ENCODE assay signal across 9 cellular contexts in the genomic region with DNA sequence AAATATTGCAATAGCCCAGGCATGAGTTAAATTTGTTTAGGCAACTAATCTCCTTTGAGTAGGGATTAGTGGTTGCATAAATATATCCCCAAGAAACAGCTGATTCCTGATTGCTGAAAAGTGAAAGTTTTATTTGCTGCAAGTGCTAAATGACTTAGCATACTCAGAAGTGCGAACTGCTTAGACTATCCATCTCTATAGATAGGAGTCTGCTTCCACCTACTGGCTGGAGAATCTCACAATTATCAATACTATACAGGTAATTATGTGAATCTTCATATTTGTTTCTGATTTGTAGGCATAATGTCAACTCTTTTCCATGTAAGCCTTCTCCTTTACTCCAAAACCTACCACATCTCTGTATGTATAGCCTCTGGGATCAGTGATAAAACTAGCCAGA. TPM values are rescaled to one million over a fixed set of nuclear protein-coding genes. Genes with fewer than 3 reads are reported as not detected.
DNase-seq lines count a peak whose midpoint lies in the region; ATAC-seq and TF ChIP-seq lines count a peak whose summit lies in the region.
"Had no signal": no experiment of that assay in that cellular context is flagged by ENCODE, and none has a peak within 500 bp of the region (broad histone marks: within the 10 kb centered on the region; RNA-seq: fewer than 3 reads in every experiment).

No MANE protein-coding gene starts in this region.

- peak; percentile 6 for DNase-seq in DMS114 treated with DMSO at 0.1 percent for 48 hours (lab: John Stamatoyannopoulos, UW; ENCODE audit: unreplicated experiment)
- DNase-seq in NCI-H1694 (lab: John Stamatoyannopoulos, UW): peak; percentile 36
- peak; percentile 73 for DNase-seq in choroid plexus epithelial cell (ENCODE audit: low read depth)
- DNase-seq in medulla oblongata (ENCODE audit: extremely low spot score): peak; percentile 32
- no peak for DNase-seq in natural killer cell treated with Interleukin-12 subunit alpha and Interleukin-12 subunit beta and Interleukin-15 and Interleukin-18, amount 100 ng/mL, for 72 hours (ENCODE audit: low spot score)
- DNase-seq in activated CD4-positive, alpha-beta T cell treated with anti-CD3 and anti-CD28 coated beads for 4 hours: no peak
- no peak for DNase-seq in activated CD4-positive, alpha-beta T cell treated with anti-CD3 and anti-CD28 coated beads, Interleukin-2, amount 50 U/mL, for 48 hours
- DNase-seq: activated CD4-positive, alpha-beta T cell treated with anti-CD3 and anti-CD28 coated beads, Interleukin-2, amount 10 ng/mL, durations not matched to agents 24 days and 14 days had no signal

- H3K27me3 Mint-ChIP-seq in activated T-helper 17 cell treated with anti-CD3 and anti-CD28 coated beads, Interleukin-2, amount 50 U/mL, for 72 hours: no peaks in the 10 kb centered on the region
- H3K27me3 Mint-ChIP-seq in natural killer cell treated with Interleukin-12 subunit alpha and Interleukin-12 subunit beta and Interleukin-15 and Interleukin-18, amount 100 ng/mL, for 72 hours: no peaks in the 10 kb centered on the region
- H3K27me3 Mint-ChIP-seq: activated CD4-positive, alpha-beta T cell treated with anti-CD3 and anti-CD28 coated beads, Interleukin-2, amount 10 ng/mL, durations not matched to agents 24 days and 14 days had no signal

- TF ChIP-seq CTCF in choroid plexus epithelial cell (conservative IDR thresholded peaks at IDR 0.05; ENCODE audit: low read depth, low read length): peak; percentile 57

- H3K27ac Mint-ChIP-seq in activated T-helper 17 cell treated with anti-CD3 and anti-CD28 coated beads, Interleukin-2, amount 50 U/mL, for 72 hours: no peak overlapping the region
- H3K27ac Mint-ChIP-seq in natural killer cell treated with Interleukin-12 subunit alpha and Interleukin-12 subunit beta and Interleukin-15 and Interleukin-18, amount 100 ng/mL, for 72 hours: no peak overlapping the region
- H3K27ac Mint-ChIP-seq: activated CD4-positive, alpha-beta T cell treated with anti-CD3 and anti-CD28 coated beads, Interleukin-2, amount 10 ng/mL, durations not matched to agents 24 days and 14 days had no signal

- H3K9me3 Mint-ChIP-seq in activated T-helper 17 cell treated with anti-CD3 and anti-CD28 coated beads, Interleukin-2, amount 50 U/mL, for 72 hours: no peaks in the 10 kb centered on the region
- peaks cover 3% of the 10 kb centered on the region for H3K9me3 Mint-ChIP-seq in natural killer cell treated with Interleukin-12 subunit alpha and Interleukin-12 subunit beta and Interleukin-15 and Interleukin-18, amount 100 ng/mL, for 72 hours
- H3K9me3 Mint-ChIP-seq: activated CD4-positive, alpha-beta T cell treated with anti-CD3 and anti-CD28 coated beads, Interleukin-2, amount 10 ng/mL, durations not matched to agents 24 days and 14 days had no signal

- H3K4me3 Mint-ChIP-seq in activated T-helper 17 cell treated with anti-CD3 and anti-CD28 coated beads, Interleukin-2, amount 50 U/mL, for 72 hours: no peak overlapping the region
- H3K4me3 Mint-ChIP-seq in natural killer cell treated with Interleukin-12 subunit alpha and Interleukin-12 subunit beta and Interleukin-15 and Interleukin-18, amount 100 ng/mL, for 72 hours: no peak overlapping the region
- H3K4me3 Mint-ChIP-seq: activated CD4-positive, alpha-beta T cell treated with anti-CD3 and anti-CD28 coated beads, Interleukin-2, amount 10 ng/mL, durations not matched to agents 24 days and 14 days had no signal

- no peak overlapping the region for H3K4me3 ChIP-seq in choroid plexus epithelial cell (ENCODE audit: low read depth, low read length)

- H3K36me3 Mint-ChIP-seq in activated T-helper 17 cell treated with anti-CD3 and anti-CD28 coated beads, Interleukin-2, amount 50 U/mL, for 72 hours (ENCODE audit: low read depth): no peaks in the 10 kb centered on the region
- no peaks in the 10 kb centered on the region for H3K36me3 Mint-ChIP-seq in natural killer cell treated with Interleukin-12 subunit alpha and Interleukin-12 subunit beta and Interleukin-15 and Interleukin-18, amount 100 ng/mL, for 72 hours

- ATAC-seq in activated T-helper 17 cell treated with anti-CD3 and anti-CD28 coated beads, Interleukin-2, amount 50 U/mL, for 72 hours (replicated peaks): no peak
- no peak for ATAC-seq in natural killer cell treated with Interleukin-12 subunit alpha and Interleukin-12 subunit beta and Interleukin-15 and Interleukin-18, amount 100 ng/mL, for 72 hours

- H3K4me1 Mint-ChIP-seq in activated T-helper 17 cell treated with anti-CD3 and anti-CD28 coated beads, Interleukin-2, amount 50 U/mL, for 72 hours: no peaks in the 10 kb centered on the region
- H3K4me1 Mint-ChIP-seq in natural killer cell treated with Interleukin-12 subunit alpha and Interleukin-12 subunit beta and Interleukin-15 and Interleukin-18, amount 100 ng/mL, for 72 hours (ENCODE audit: low read depth in 2 of 2): no peaks in the 10 kb centered on the region
- H3K4me1 Mint-ChIP-seq: activated CD4-positive, alpha-beta T cell treated with anti-CD3 and anti-CD28 coated beads, Interleukin-2, amount 10 ng/mL, durations not matched to agents 24 days and 14 days had no signal

RNA-seq across cellular contexts. Expression of gene SLCO1B3, which starts 11.9 kb away (rescaled TPM):
- not detected for total RNA-seq in activated T-helper 17 cell treated with anti-CD3 and anti-CD28 coated beads, Interleukin-2, amount 50 U/mL, for 72 hours
- total RNA-seq in natural killer cell treated with Interleukin-12 subunit alpha and Interleukin-12 subunit beta and Interleukin-15 and Interleukin-18, amount 100 ng/mL, for 72 hours: not detected
- total RNA-seq: activated CD4-positive, alpha-beta T cell treated with anti-CD3 and anti-CD28 coated beads, Interleukin-2, amount 10 ng/mL, durations not matched to agents 24 days and 14 days had no signal

Comparison
In these comparisons a context has a peak if more than half of its experiments do, and no peak if none do; other contexts are left out.
1. DNase-seq: peak in DMS114 treated with DMSO at 0.1 percent for 48 hours (single experiment), NCI-H1694 (single experiment), choroid plexus epithelial cell (single experiment) and medulla oblongata (single experiment); none in natural killer cell treated with Interleukin-12 subunit alpha and Interleukin-12 subunit beta and Interleukin-15 and Interleukin-18, amount 100 ng/mL, for 72 hours (single experiment), activated CD4-positive, alpha-beta T cell treated with anti-CD3 and anti-CD28 coated beads for 4 hours (0 of 2) and activated CD4-positive, alpha-beta T cell treated with anti-CD3 and anti-CD28 coated beads, Interleukin-2, amount 50 U/mL, for 48 hours (0 of 2).